19 cellular contexts compared by ENCODE assay signal in the genomic region with DNA sequence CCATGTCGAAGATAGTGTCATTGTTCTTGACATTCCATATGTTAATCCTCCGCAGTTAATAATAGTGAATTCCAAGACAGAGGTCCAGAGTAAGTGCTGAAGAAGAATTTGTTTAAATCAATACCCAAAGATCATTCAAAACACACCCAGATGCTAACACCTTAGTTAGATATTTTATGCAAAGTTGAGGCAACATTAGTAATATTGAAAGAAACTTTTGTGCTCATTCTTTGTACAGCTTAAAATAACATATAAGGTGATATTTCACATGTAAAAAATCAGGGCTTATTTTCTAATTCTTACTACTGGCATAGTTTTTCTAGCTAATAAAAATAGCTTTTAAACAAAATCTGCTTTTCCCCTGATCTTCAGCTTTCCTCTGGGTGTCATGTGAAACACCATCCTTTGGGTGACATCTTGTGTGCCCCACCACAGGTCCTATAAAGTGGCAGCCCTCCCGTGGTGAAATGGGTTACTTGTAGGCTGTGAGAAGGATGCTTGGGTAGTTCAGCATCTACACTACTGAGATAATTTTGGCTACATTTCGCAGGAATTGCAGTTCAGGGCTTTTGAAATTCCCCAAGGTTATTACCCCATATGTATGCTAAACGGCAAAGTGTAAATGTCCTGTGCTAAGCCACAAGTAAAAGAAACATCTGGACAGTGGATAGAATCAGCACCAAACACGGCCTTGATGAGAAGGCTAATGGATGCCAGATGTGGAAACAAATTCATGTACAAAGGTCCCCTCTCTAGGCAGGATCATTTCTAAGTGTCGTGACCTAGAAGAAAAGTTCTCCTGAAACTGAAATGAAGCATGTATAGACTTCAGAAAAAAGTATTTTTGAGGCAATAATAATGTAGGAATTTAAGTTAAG.
A peak's percentile ranks its signal among the peaks of the same experiment; 100 is the strongest.
DNase-seq lines count a peak whose midpoint lies in the region; ATAC-seq and TF ChIP-seq lines count a peak whose summit lies in the region.
"Had no signal": no experiment of that assay in that cellular context is flagged by ENCODE, and none has a peak within 500 bp of the region (broad histone marks: within the 10 kb centered on the region; RNA-seq: fewer than 3 reads in every experiment).

No MANE protein-coding gene starts in this region.

- H3K27ac Mint-ChIP-seq in Calu3 (ENCODE audit: unreplicated experiment) = no peak overlapping the region
- H3K27ac Mint-ChIP-seq: activated CD8-positive, alpha-beta memory T cell treated with anti-CD3 and anti-CD28 coated beads, Interleukin-2, amount 10 ng/mL, durations not matched to agents 7 days and 5 days; CD8-positive, alpha-beta memory T cell; endodermal cell had no signal

- no peaks in the 10 kb centered on the region for H3K27me3 Mint-ChIP-seq in Calu3 (ENCODE audit: unreplicated experiment)
- H3K27me3 Mint-ChIP-seq: activated CD8-positive, alpha-beta memory T cell treated with anti-CD3 and anti-CD28 coated beads, Interleukin-2, amount 10 ng/mL, durations not matched to agents 7 days and 5 days; CD8-positive, alpha-beta memory T cell had no signal

- DNase-seq in NCI-H446 (lab: John Stamatoyannopoulos, UW) (no peak), medulla oblongata (ENCODE audit: extremely low spot score) (no peak), Calu3 (no peak), NCI-H345 (lab: John Stamatoyannopoulos, UW) (no peak)
- DNase-seq: activated CD8-positive, alpha-beta memory T cell treated with anti-CD3 and anti-CD28 coated beads, Interleukin-2, amount 10 ng/mL, durations not matched to agents 7 days and 5 days; activated effector memory CD4-positive, alpha-beta T cell treated with Interleukin-2 at 50 U/mL for 16 hours; CD8-positive, alpha-beta memory T cell; endodermal cell; H7; left ventricle myocardium inferior; NCI-H1436; ovary; SHP77 treated with DMSO at 0.1 percent for 48 hours; stimulated activated CD4-positive, alpha-beta T cell treated with anti-CD3 and anti-CD28 coated beads, Interleukin-4, amount 100 ng/mL, for 1 hour had no signal

- ATAC-seq in GM18498 (IDR thresholded peaks at IDR 0.05; ENCODE audit: unreplicated experiment) = peak; percentile 60
- ATAC-seq in GM19463 (IDR thresholded peaks at IDR 0.05; ENCODE audit: unreplicated experiment) = peak; percentile 61
- ATAC-seq in HG02884 (IDR thresholded peaks at IDR 0.05; ENCODE audit: unreplicated experiment) = peak; percentile 63
- no peak; the same call in 2 of the 3 replicates for ATAC-seq in SK-N-SH treated with all-trans-retinoic acid at 6 μM for 48 hours
- ATAC-seq: activated CD4-positive, CD25-positive, alpha-beta regulatory T cell treated with anti-CD3 and anti-CD28 coated beads, Interleukin-2, amount 50 U/mL, for 24 hours; activated CD8-positive, alpha-beta memory T cell treated with anti-CD3 and anti-CD28 coated beads, Interleukin-2, amount 10 ng/mL, durations not matched to agents 7 days and 5 days had no signal

- no peak for TF ChIP-seq CTCF in Calu3 (IDR thresholded peaks at IDR 0.05; ENCODE audit: unreplicated experiment)

- no peaks in the 10 kb centered on the region for H3K9me3 Mint-ChIP-seq in Calu3 (ENCODE audit: low read depth, unreplicated experiment)
- H3K9me3 Mint-ChIP-seq: CD8-positive, alpha-beta memory T cell; endodermal cell had no signal

- H3K4me1 Mint-ChIP-seq in Calu3 (ENCODE audit: low read depth, unreplicated experiment) = no peaks in the 10 kb centered on the region
- H3K4me1 Mint-ChIP-seq: activated CD8-positive, alpha-beta memory T cell treated with anti-CD3 and anti-CD28 coated beads, Interleukin-2, amount 10 ng/mL, durations not matched to agents 7 days and 5 days; CD8-positive, alpha-beta memory T cell had no signal

- no TSS peak for BruUV-seq in Calu3 (replicated peaks; lab: Mats Ljungman, UMichigan)

- H3K4me3 Mint-ChIP-seq in Calu3 (ENCODE audit: low read depth, unreplicated experiment) = no peak overlapping the region
- H3K4me3 Mint-ChIP-seq: activated CD8-positive, alpha-beta memory T cell treated with anti-CD3 and anti-CD28 coated beads, Interleukin-2, amount 10 ng/mL, durations not matched to agents 7 days and 5 days; CD8-positive, alpha-beta memory T cell; endodermal cell had no signal

- intact Hi-C loops in Calu3 (cut with micrococcal nuclease; ENCODE audit: unreplicated experiment) = no loop called here

- no peaks in the 10 kb centered on the region for H3K36me3 Mint-ChIP-seq in Calu3 (ENCODE audit: insufficient read depth, unreplicated experiment)
- H3K36me3 Mint-ChIP-seq: activated CD8-positive, alpha-beta memory T cell treated with anti-CD3 and anti-CD28 coated beads, Interleukin-2, amount 10 ng/mL, durations not matched to agents 7 days and 5 days had no signal

- CTCF ChIA-PET in Calu3 (lab: Charles Lee) = no interaction called here

TF ChIP-seq in SK-N-SH treated with all-trans-retinoic acid at 6 μM for 48 hours, 23 proteins besides CTCF, POLR2A, EP300 and RAD21:
- no peak for TF ChIP-seq TOX (CRISPR knock-in tag; IDR thresholded peaks at IDR 0.05; ENCODE audit: borderline replicate concordance)
- no peak for TF ChIP-seq ARNTL (CRISPR knock-in tag; IDR thresholded peaks at IDR 0.05; ENCODE audit: borderline replicate concordance, low read depth)
- no peak for TF ChIP-seq ZFP30 (CRISPR knock-in tag; IDR thresholded peaks at IDR 0.05)
- no peak for TF ChIP-seq ZC3H10 (CRISPR knock-in tag; IDR thresholded peaks at IDR 0.05)
- no peak for TF ChIP-seq ZNF8 (CRISPR knock-in tag; IDR thresholded peaks at IDR 0.05)
- TF ChIP-seq PPARA (CRISPR knock-in tag; IDR thresholded peaks at IDR 0.05; ENCODE audit: borderline replicate concordance) = no peak
- no peak for TF ChIP-seq ESRRG (CRISPR knock-in tag; IDR thresholded peaks at IDR 0.05)
- no peak for TF ChIP-seq SNAI2 (CRISPR knock-in tag; IDR thresholded peaks at IDR 0.05)
- 0 out of 2 replicates have a peak, but pooled peaks have one; percentile 27 for TF ChIP-seq TSHZ2 (CRISPR knock-in tag; IDR thresholded peaks at IDR 0.05)
- no peak for TF ChIP-seq BACH2 (CRISPR knock-in tag; IDR thresholded peaks at IDR 0.05; ENCODE audit: borderline replicate concordance)
- peak; percentile 53; the same call in 1 of the 2 replicates for TF ChIP-seq TCF4 (CRISPR knock-in tag; IDR thresholded peaks at IDR 0.05; ENCODE audit: borderline replicate concordance)
- no peak for TF ChIP-seq OSR1 (CRISPR knock-in tag; IDR thresholded peaks at IDR 0.05)
